8 cellular contexts compared by ENCODE assay signal in genomic region chr6:25717856-25718740, GRCh38. TPM values are rescaled to one million over a fixed set of nuclear protein-coding genes. Genes with fewer than 3 reads are reported as not detected.
A peak's percentile ranks its signal among the peaks of the same experiment; 100 is the strongest.
DNase-seq lines count a peak whose midpoint lies in the region; ATAC-seq and TF ChIP-seq lines count a peak whose summit lies in the region.

No MANE protein-coding gene starts in this region.

- H2AFZ ChIP-seq in OCI-LY3 (ENCODE audit: low read depth, low read length): no peak overlapping the region

- H3K27ac ChIP-seq in OCI-LY3 (ENCODE audit: low read length) (no peak overlapping the region), psoas muscle (no peak overlapping the region)

- H3K27me3 ChIP-seq in BJ (ENCODE audit: control insufficient read depth, insufficient read depth, low read length) (no peaks in the 10 kb centered on the region), OCI-LY3 (ENCODE audit: low read depth, low read length) (no peaks in the 10 kb centered on the region), psoas muscle (ENCODE audit: insufficient read depth in 3 of 3, low read length in 2 of 3) (no peaks in the 10 kb centered on the region)

- peak; percentile 59 for TF ChIP-seq CTCF in BJ (IDR thresholded peaks at IDR 0.05; ENCODE audit: insufficient read depth, low read depth, low read length)
- TF ChIP-seq CTCF in OCI-LY3 (IDR thresholded peaks at IDR 0.05; ENCODE audit: low read depth, low read length): peak; percentile 57
- TF ChIP-seq CTCF in epithelial cell of esophagus (IDR thresholded peaks at IDR 0.05; ENCODE audit: insufficient read depth, low read depth, low read length, missing control alignments): peak; percentile 54
- peak; percentile 34 for TF ChIP-seq CTCF in psoas muscle (IDR thresholded peaks at IDR 0.05)

- H3K36me3 ChIP-seq in BJ (ENCODE audit: control insufficient read depth, insufficient read depth, low read length) (no peaks in the 10 kb centered on the region), OCI-LY3 (replicated peaks; ENCODE audit: low read depth, low read length) (no peaks in the 10 kb centered on the region), psoas muscle (ENCODE audit: insufficient read depth in 1 of 2, low read depth in 1 of 2) (no peaks in the 10 kb centered on the region)

- H3K4me3 ChIP-seq in BJ (ENCODE audit: low read depth, low read length): no peak overlapping the region
- H3K4me3 ChIP-seq in OCI-LY3 (ENCODE audit: low read length): no peak overlapping the region
- no peak overlapping the region for H3K4me3 ChIP-seq in epithelial cell of esophagus (ENCODE audit: low read length)
- H3K4me3 ChIP-seq in psoas muscle: no peak overlapping the region

- CTCF ChIA-PET in BJ (lab: Yijun Ruan, JAX): interaction anchor here (0.6 to 1.5 kb wide), 15 partner anchors 8 to 495 kb away, joined by 3 to 7 read pairs (median 4); a partner anchor contains a TSS

- intact Hi-C loops in psoas muscle (cut with DNase I): no loop called here

- no peaks in the 10 kb centered on the region for H3K79me2 ChIP-seq in OCI-LY3 (ENCODE audit: low read length)

- ATAC-seq in psoas muscle: no peak
- ATAC-seq in GM18868 (IDR thresholded peaks at IDR 0.05; ENCODE audit: unreplicated experiment): no peak
- no peak for ATAC-seq in GM19351 (IDR thresholded peaks at IDR 0.05; ENCODE audit: unreplicated experiment)
- no peak for ATAC-seq in GM21360 (IDR thresholded peaks at IDR 0.05; ENCODE audit: unreplicated experiment)

- no peak overlapping the region for H3K9ac ChIP-seq in OCI-LY3 (ENCODE audit: low read length)

- H4K20me1 ChIP-seq in OCI-LY3 (ENCODE audit: insufficient read depth, low read length): no peaks in the 10 kb centered on the region

- 44 to 56% (median 49%) methylated on average over 6 of the region's 6 CpGs for WGBS in psoas muscle, 3 donors

- POLR2A ChIA-PET in BJ (lab: Charles Lee): no interaction called here

- no peaks in the 10 kb centered on the region for H3K4me1 ChIP-seq in OCI-LY3 (ENCODE audit: low read length)
- no peaks in the 10 kb centered on the region for H3K4me1 ChIP-seq in psoas muscle

- H3K4me2 ChIP-seq in OCI-LY3 (ENCODE audit: low read length): no peak overlapping the region

- H3K9me3 ChIP-seq in OCI-LY3 (ENCODE audit: insufficient read depth, low read length) (no peaks in the 10 kb centered on the region), psoas muscle (no peaks in the 10 kb centered on the region)

- DNase-seq in BJ (ENCODE audit: low read depth) (no peak), HCEC 1CT (peak; percentile 27), epithelial cell of esophagus (ENCODE audit: low read depth) (peak; percentile 42), psoas muscle (no peak)

RNA-seq across cellular contexts. Expression of gene SLC17A4, which starts 36.4 kb away (rescaled TPM):
- polyA plus RNA-seq in BJ (2011; rRNA removed) (not detected in 2 replicates), psoas muscle (not detected)
- polyA minus RNA-seq in BJ (2011; rRNA and poly(A)+ RNA removed): not detected in 2 replicates
- not detected for total RNA-seq in psoas muscle

Comparison
In these comparisons a context has a peak if more than half of its experiments do, and no peak if none do; other contexts are left out.
1. DNase-seq: peak in HCEC 1CT (single experiment) and epithelial cell of esophagus (single experiment); none in BJ (single experiment) and psoas muscle (0 of 2).
2. Peak in every context shown above with its lines, with median percentiles within 50 percentile points of each other: CTCF ChIP-seq.